Comparison of ENCODE assay signal across 26 cellular contexts in the genomic region with DNA sequence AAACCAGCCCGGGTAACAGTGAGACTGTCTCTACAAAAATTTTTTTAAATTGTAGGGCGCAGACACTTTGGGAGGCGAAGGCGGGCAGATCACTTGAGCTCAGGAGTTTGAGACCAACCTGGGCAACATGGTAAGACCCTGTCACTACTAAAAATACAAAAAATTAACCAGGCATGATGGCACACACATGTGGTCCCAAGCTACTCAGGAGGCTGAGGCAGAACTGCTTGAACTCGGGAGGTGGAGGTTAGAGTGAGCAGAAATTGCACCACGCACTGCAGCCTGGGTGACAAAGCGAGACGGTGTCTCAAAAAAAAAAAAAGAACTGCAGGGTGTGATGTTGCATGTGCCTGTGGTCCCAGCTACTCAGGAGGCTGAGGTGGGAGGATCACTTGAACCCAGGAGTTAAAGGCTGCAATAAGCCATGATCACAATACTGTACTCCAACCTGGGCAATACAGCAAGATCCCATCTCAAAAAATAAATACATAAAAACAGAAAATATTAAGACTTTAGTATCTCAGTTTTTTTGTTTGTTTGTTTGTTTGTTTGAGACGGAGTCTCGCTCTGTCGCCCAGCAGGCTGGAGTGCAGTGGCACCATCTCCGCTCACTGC.
"Had no signal": no experiment of that assay in that cellular context is flagged by ENCODE, and none has a peak within 500 bp of the region (broad histone marks: within the 10 kb centered on the region; RNA-seq: fewer than 3 reads in every experiment).

No MANE protein-coding gene starts in this region.

- H3K27ac ChIP-seq: Peyer's patch, RWPE1, SJCRH30 had no signal

- ATAC-seq: activated CD8-positive, alpha-beta memory T cell treated with anti-CD3 and anti-CD28 coated beads, Interleukin-2, amount 10 ng/mL, durations not matched to agents 7 days and 5 days; SK-N-SH treated with all-trans-retinoic acid at 6 μM for 48 hours had no signal

- H3K4me1 Mint-ChIP-seq: brain had no signal

- H3K27ac Mint-ChIP-seq: activated B cell treated with CpG ODN at 0.5 μM for 24 hours; activated CD8-positive, alpha-beta memory T cell treated with anti-CD3 and anti-CD28 coated beads, Interleukin-2, amount 10 ng/mL, durations not matched to agents 7 days and 5 days; activated naive CD4-positive, alpha-beta T cell treated with anti-CD3 and anti-CD28 coated beads for 36 hours; activated naive CD8-positive, alpha-beta T cell; activated T-cell treated with anti-CD3 and anti-CD28 coated beads, Interleukin-2, amount 50 U/mL, for 24 hours; T-helper 1 cell treated with Interleukin-12 subunit alpha and Interleukin-12 subunit beta and Interleukin-4 antibody, amounts not matched to agents 30 μg/mL and 1 μg/mL, for 36 hours had no signal

- H3K27me3 Mint-ChIP-seq: activated B cell treated with CpG ODN at 0.5 μM for 24 hours; activated CD4-positive, alpha-beta T cell treated with anti-CD3 and anti-CD28 coated beads, Interleukin-2, amount 10 ng/mL, durations not matched to agents 24 days and 14 days; activated CD8-positive, alpha-beta memory T cell treated with anti-CD3 and anti-CD28 coated beads, Interleukin-2, amount 10 ng/mL, durations not matched to agents 7 days and 5 days; activated naive CD8-positive, alpha-beta T cell; activated T-cell treated with anti-CD3 and anti-CD28 coated beads, Interleukin-2, amount 50 U/mL, for 24 hours; brain had no signal

- H3K9me3 Mint-ChIP-seq: activated B cell treated with CpG ODN at 0.5 μM for 24 hours; activated CD4-positive, alpha-beta T cell treated with anti-CD3 and anti-CD28 coated beads, Interleukin-2, amount 10 ng/mL, durations not matched to agents 24 days and 14 days; activated naive CD4-positive, alpha-beta T cell treated with anti-CD3 and anti-CD28 coated beads for 36 hours; activated T-cell treated with anti-CD3 and anti-CD28 coated beads, Interleukin-2, amount 50 U/mL, for 24 hours; T-helper 1 cell treated with Interleukin-12 subunit alpha and Interleukin-12 subunit beta and Interleukin-4 antibody, amounts not matched to agents 30 μg/mL and 1 μg/mL, for 36 hours had no signal

- H3K9me3 ChIP-seq: MG63, Peyer's patch, SJCRH30 had no signal

- H3K36me3 ChIP-seq: Peyer's patch had no signal

- H3K4me1 ChIP-seq: SJCRH30 had no signal

- H3K4me3 Mint-ChIP-seq: activated B cell treated with CpG ODN at 0.5 μM for 24 hours; activated CD4-positive, alpha-beta T cell treated with anti-CD3 and anti-CD28 coated beads, Interleukin-2, amount 10 ng/mL, durations not matched to agents 24 days and 14 days; activated CD8-positive, alpha-beta memory T cell treated with anti-CD3 and anti-CD28 coated beads, Interleukin-2, amount 10 ng/mL, durations not matched to agents 7 days and 5 days; activated naive CD4-positive, alpha-beta T cell treated with anti-CD3 and anti-CD28 coated beads for 36 hours; activated naive CD8-positive, alpha-beta T cell; activated T-cell treated with anti-CD3 and anti-CD28 coated beads, Interleukin-2, amount 50 U/mL, for 24 hours; brain; T-helper 1 cell treated with Interleukin-12 subunit alpha and Interleukin-12 subunit beta and Interleukin-4 antibody, amounts not matched to agents 30 μg/mL and 1 μg/mL, for 36 hours had no signal

- H3K36me3 Mint-ChIP-seq: activated naive CD8-positive, alpha-beta T cell had no signal

- DNase-seq: activated B cell treated with CpG ODN at 0.5 μM for 24 hours; activated CD4-positive, alpha-beta T cell treated with anti-CD3 and anti-CD28 coated beads for 1 hour; activated CD4-positive, alpha-beta T cell treated with anti-CD3 and anti-CD28 coated beads, Interleukin-2, amount 10 ng/mL, durations not matched to agents 24 days and 14 days; activated CD4-positive, alpha-beta T cell treated with anti-CD3 and anti-CD28 coated beads, Interleukin-2, amount 50 U/mL, for 48 hours; activated CD8-positive, alpha-beta memory T cell treated with anti-CD3 and anti-CD28 coated beads, Interleukin-2, amount 10 ng/mL, durations not matched to agents 7 days and 5 days; activated gamma-delta T cell; activated naive CD4-positive, alpha-beta T cell treated with anti-CD3 and anti-CD28 coated beads for 36 hours; activated T-cell treated with anti-CD3 and anti-CD28 coated beads, Interleukin-2, amount 50 U/mL, for 24 hours; amygdala; MG63; MV-4-11; NCI-H1092 treated with DMSO at 0.1 percent for 48 hours; NCI-H1417 treated with DMSO at 0.1 percent for 48 hours; NCI-H1694 treated with DMSO at 0.1 percent for 48 hours; NCI-H2029 treated with DMSO at 0.1 percent for 48 hours; NCI-H345; NCI-H510A treated with DMSO at 0.1 percent for 48 hours; NCI-H69; Peyer's patch; Right ventricle myocardium superior; SJCRH30 had no signal

- H3K4me3 ChIP-seq: MG63, Peyer's patch, SJCRH30 had no signal

- H3K27me3 ChIP-seq: MG63, Peyer's patch, SJCRH30 had no signal
